In the genomic region with DNA sequence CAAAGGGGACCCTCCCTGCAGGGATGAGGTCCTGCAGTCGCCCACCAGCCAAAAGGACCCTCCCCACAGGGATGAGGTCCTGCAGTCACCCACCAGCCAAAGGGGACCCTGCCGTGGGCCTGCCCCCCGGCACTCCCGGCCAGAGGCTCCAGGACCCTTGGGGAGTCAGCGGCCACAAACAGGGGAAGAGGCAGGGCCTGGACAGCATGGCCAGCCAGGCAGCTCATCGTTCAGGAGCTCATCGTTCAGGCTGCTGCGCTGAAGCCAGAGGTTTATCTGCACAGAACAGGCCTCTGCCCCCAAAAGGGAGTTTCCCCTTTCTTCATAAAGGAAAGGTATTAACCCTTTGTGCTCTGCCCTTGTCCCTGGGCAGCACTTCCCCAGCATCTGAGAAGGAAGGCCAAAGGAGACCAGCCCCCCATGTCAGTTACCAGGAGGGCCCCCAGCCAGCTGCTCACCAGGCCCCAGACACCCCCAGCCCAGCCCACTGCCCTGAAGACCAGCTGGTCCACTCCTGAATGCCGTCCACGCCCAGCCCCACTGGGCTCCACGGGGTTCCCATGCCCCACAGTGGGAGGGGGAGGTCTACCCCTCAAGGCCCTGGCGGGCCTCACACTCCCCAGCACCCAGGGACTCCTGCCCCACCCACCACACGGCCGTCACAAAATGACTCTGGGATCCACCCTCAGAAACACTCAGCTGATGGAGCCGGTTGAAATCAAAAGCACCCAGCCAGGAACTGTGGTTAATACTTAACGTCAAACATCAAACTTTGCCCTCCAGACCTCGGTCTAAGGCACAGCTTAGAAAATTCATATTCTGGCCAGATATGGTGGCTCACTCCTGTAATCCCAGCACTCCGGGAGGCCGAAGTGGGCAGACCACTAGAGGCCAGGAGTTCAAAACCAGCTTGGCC, we compare ENCODE assay signal across 1 cellular context.
TF ChIP-seq lines count a peak whose summit lies in the region.

No MANE protein-coding gene starts in this region.

TF ChIP-seq in H1, 55 proteins besides CTCF, POLR2A, EP300 and RAD21 (continued from another document):
- TF ChIP-seq, protein P1, sequence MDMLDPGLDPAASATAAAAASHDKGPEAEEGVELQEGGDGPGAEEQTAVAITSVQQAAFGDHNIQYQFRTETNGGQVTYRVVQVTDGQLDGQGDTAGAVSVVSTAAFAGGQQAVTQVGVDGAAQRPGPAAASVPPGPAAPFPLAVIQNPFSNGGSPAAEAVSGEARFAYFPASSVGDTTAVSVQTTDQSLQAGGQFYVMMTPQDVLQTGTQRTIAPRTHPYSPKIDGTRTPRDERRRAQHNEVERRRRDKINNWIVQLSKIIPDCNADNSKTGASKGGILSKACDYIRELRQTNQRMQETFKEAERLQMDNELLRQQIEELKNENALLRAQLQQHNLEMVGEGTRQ (IDR thresholded peaks at IDR 0.05; ENCODE audit: low read length) = no peak
- TF ChIP-seq SUZ12 (IDR thresholded peaks at IDR 0.05; ENCODE audit: low read length) = no peak
